Comparison of ENCODE assay signal across 1 cellular context in genomic region chr2:223102040-223102899, GRCh38.
TF ChIP-seq lines count a peak whose summit lies in the region.

No MANE protein-coding gene starts in this region.

TF ChIP-seq in GM12878, 131 proteins besides CTCF, POLR2A, EP300 and RAD21:
- TF ChIP-seq NR2C1 (IDR thresholded peaks at IDR 0.05) (no peak), CHD4 (IDR thresholded peaks at IDR 0.05) (no peak), SPI1 (IDR thresholded peaks at IDR 0.05; ENCODE audit: borderline replicate concordance, insufficient read depth, low read depth, low read length) (no peak), ZNF687 (IDR thresholded peaks at IDR 0.05) (no peak), ZNF207 (IDR thresholded peaks at IDR 0.05; ENCODE audit: borderline replicate concordance) (no peak), PAX8 (IDR thresholded peaks at IDR 0.05) (no peak), IKZF2 (IDR thresholded peaks at IDR 0.05) (no peak)
TF ChIP-seq in GM12878: peak in this region for 0.
